ENCODE assay signal across 7 cellular contexts in the genomic region with DNA sequence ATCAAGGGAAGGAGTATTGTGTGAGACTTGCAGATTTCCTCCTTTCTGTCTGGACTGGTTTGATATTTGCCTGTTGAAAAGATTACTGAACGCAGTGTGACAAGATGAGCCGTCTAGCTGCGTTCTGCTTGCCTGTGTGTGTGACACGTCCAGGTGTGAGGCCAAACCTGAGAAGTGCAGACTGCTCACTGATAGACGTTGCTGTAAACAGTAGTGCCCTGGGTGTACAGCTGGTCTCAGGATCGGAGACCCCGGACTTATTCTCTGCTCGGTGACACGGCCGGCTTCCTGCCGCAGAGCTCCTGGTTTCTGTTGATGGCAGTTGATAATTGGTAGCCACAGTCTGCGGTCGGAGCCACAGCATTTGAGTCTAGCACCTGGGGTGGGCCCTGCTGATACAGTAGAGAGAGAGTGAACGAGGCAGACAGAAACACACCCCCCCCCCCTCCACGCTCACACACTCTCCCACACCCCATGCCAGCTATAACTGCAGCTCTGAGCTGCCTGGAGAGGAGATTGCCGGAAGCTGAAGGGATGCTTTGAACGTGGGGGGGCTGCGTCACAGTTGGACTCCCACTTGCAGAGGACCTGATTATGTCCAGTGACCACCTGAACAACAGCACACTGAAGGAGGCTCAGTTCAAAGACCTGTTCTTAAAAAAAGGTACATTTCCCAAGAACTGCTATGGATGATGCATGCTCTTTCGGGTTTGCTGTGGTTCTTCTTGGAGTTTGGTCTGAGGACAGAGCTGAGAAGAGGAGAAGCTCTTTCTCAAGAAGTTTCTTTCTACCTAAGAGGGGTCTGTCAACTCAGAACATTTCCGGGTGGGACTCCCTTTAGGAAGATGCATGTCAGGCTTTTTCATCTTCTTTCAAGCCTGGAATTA.
DNase-seq lines count a peak whose midpoint lies in the region; ATAC-seq and TF ChIP-seq lines count a peak whose summit lies in the region.

No MANE protein-coding gene starts in this region.

- ATAC-seq in GM19043 (IDR thresholded peaks at IDR 0.05; ENCODE audit: low read depth, unreplicated experiment) (peak; percentile 62), HG03103 (IDR thresholded peaks at IDR 0.05; ENCODE audit: low read depth, unreplicated experiment) (peak; percentile 51)

- H3K27me3 ChIP-seq in mononuclear cell (ENCODE audit: insufficient read depth, low read length), result peaks cover 6% of the 10 kb centered on the region

- DNase-seq in T-helper 2 cell (peak in 4 of 5 experiments; percentile 42 to 89 (median 70)), astrocyte of the cerebellum (ENCODE audit: low read depth) (no peak), NCI-H748 treated with DMSO at 0.1 percent for 48 hours (lab: John Stamatoyannopoulos, UW) (no peak)
- DNase-seq in stimulated activated CD8-positive, alpha-beta memory T cell treated with anti-CD3 and anti-CD28 coated beads, Interleukin-7, amount 100 ng/mL, for 4 hours (ENCODE audit: low read depth in 2 of 2), result peak; percentile 65 to 73

- no peak for TF ChIP-seq CTCF in astrocyte of the cerebellum (IDR thresholded peaks at IDR 0.05; ENCODE audit: low read depth, low read length, missing control alignments)

- in situ Hi-C loops in astrocyte of the cerebellum (cut with HindIII; ENCODE audit: low sequenced_read_pairs), result no loop called here

- H3K9me3 ChIP-seq in mononuclear cell (ENCODE audit: low read depth, low read length), result no peaks in the 10 kb centered on the region

- H3K4me3 ChIP-seq in astrocyte of the cerebellum (ENCODE audit: low read depth, low read length) (peak overlapping the region; percentile 34), mononuclear cell (ENCODE audit: low read length) (peak overlapping the region; percentile 14)

- H3K4me1 ChIP-seq in mononuclear cell (ENCODE audit: insufficient read depth, low read length), result peaks cover 81% of the 10 kb centered on the region

Comparison
In these comparisons a context has a peak if more than half of its experiments do, and no peak if none do; other contexts are left out.
1. DNase-seq: peak in T-helper 2 cell (4 of 5) and stimulated activated CD8-positive, alpha-beta memory T cell treated with anti-CD3 and anti-CD28 coated beads, Interleukin-7, amount 100 ng/mL, for 4 hours (2 of 2); none in astrocyte of the cerebellum (single experiment) and NCI-H748 treated with DMSO at 0.1 percent for 48 hours (single experiment).